In genomic region chr19:7137120-7137519, GRCh38 we compare ENCODE assay signal across 1 cellular context.
TF ChIP-seq lines count a peak whose summit lies in the region.

No MANE protein-coding gene starts in this region.

TF ChIP-seq in K562, 482 proteins besides CTCF, POLR2A, EP300 and RAD21 (continued from another document):
- peak; percentile 82 for TF ChIP-seq ZBTB40 (IDR thresholded peaks at IDR 0.05)
- TF ChIP-seq ZBTB40 (CRISPR knock-in tag; IDR thresholded peaks at IDR 0.05): no peak
- TF ChIP-seq NFIC (IDR thresholded peaks at IDR 0.05): 0 out of 2 replicates have a peak, but pooled peaks have one; percentile 9
- no peak for TF ChIP-seq RBM34 (IDR thresholded peaks at IDR 0.05; ENCODE audit: borderline replicate concordance, insufficient read depth, low read length)
- no peak for TF ChIP-seq ZNF511 (CRISPR knock-in tag; IDR thresholded peaks at IDR 0.05)
- TF ChIP-seq BRD4 (IDR thresholded peaks at IDR 0.05): no peak
- no peak for TF ChIP-seq PKNOX1 (IDR thresholded peaks at IDR 0.05)
- TF ChIP-seq TFE3 (CRISPR knock-in tag; IDR thresholded peaks at IDR 0.05): peak; percentile 71
